Comparison of ENCODE assay signal across 13 cellular contexts in the genomic region with DNA sequence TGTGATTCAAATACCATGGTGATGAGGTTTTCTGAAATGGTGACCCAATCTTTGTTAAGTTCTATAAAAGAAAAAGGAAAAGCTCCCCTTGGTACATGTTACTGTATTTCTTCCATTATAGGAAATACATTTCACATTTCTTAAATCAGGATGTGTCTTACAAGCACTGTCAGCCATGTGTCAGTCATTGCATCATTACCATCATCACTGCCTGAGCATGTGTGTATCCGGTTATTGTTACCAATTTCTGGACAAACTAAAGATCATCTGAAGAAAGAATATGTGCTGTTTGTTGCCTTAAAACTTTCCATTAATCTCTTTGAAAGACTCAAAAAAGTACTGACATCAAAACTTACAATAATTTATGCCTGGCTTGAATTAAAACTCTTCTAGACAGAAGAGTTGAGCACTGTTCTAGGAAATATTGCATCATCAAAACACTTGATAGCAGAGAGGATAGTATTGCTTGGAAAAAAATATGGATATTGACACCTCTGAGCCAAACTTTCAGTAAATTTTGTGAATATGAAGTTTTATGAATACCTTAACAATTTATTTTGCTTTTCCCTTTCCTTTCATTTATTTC. TPM values are rescaled to one million over a fixed set of nuclear protein-coding genes. Genes with fewer than 3 reads are reported as not detected.
A peak's percentile ranks its signal among the peaks of the same experiment; 100 is the strongest.
DNase-seq lines count a peak whose midpoint lies in the region; ATAC-seq, FAIRE-seq and TF ChIP-seq lines count a peak whose summit lies in the region.
"Had no signal": no experiment of that assay in that cellular context is flagged by ENCODE, and none has a peak within 500 bp of the region (broad histone marks: within the 10 kb centered on the region; RNA-seq: fewer than 3 reads in every experiment).

No MANE protein-coding gene starts in this region.

- H3K4me1 ChIP-seq in HepG2 (ENCODE audit: insufficient read depth, low read length) (no peaks in the 10 kb centered on the region), right lobe of liver (no peaks in the 10 kb centered on the region), RWPE2 (ENCODE audit: insufficient read depth, poor library complexity, severe bottlenecking) (peaks cover 11% of the 10 kb centered on the region), OCI-LY7 (ENCODE audit: insufficient read depth, low read length, poor library complexity, severe bottlenecking) (peaks cover 14% of the 10 kb centered on the region)

- no peak for FAIRE-seq in HepG2 (lab: Jason Lieb, UNC)

- no peak for ATAC-seq in HepG2
- ATAC-seq in right lobe of liver: no peak
- peak; percentile 63; the same call in 2 of the 3 replicates for ATAC-seq in RWPE2 (ENCODE audit: low read depth)
- no peak for ATAC-seq in GM21515 (IDR thresholded peaks at IDR 0.05; ENCODE audit: unreplicated experiment)

- no peak overlapping the region for H3K9ac ChIP-seq in HepG2 (ENCODE audit: insufficient read depth, low read depth, low read length)
- H3K9ac ChIP-seq: BLaER1 had no signal

- POLR2A ChIA-PET in HepG2 (lab: Yijun Ruan, JAX) (no interaction called here), OCI-LY7 (lab: Charles Lee) (interaction anchor here (0.6 to 1.6 kb wide), 3 partner anchors 14 to 247 kb away, joined by 3 to 7 read pairs (median 4); no protein-coding TSS in a partner anchor)

- H3K27me3 Mint-ChIP-seq in nephron progenitor cell (ENCODE audit: low read depth, poor library complexity): no peaks in the 10 kb centered on the region
- H3K27me3 Mint-ChIP-seq: CD4-positive, alpha-beta memory T cell had no signal

- no peaks in the 10 kb centered on the region for H3K9me3 ChIP-seq in HepG2 (ENCODE audit: low read length)
- H3K9me3 ChIP-seq in right lobe of liver: no peaks in the 10 kb centered on the region
- peaks cover 3% of the 10 kb centered on the region for H3K9me3 ChIP-seq in RWPE2 (ENCODE audit: severe bottlenecking)
- no peaks in the 10 kb centered on the region for H3K9me3 ChIP-seq in OCI-LY7 (ENCODE audit: low read length)
- H3K9me3 ChIP-seq: BLaER1 had no signal

- H3K4me3 Mint-ChIP-seq in nephron progenitor cell: no peak overlapping the region
- H3K4me3 Mint-ChIP-seq: CD4-positive, alpha-beta memory T cell; HFFc6 had no signal

- H2AFZ ChIP-seq in HepG2 (ENCODE audit: low read length) (no peak overlapping the region), OCI-LY7 (ENCODE audit: low read length) (no peak overlapping the region)

- TF ChIP-seq EP300 in HepG2 (IDR thresholded peaks at IDR 0.05; ENCODE audit: low read depth in 2 of 2, low read length in 2 of 2): no peak
- no peak for TF ChIP-seq EP300 in HepG2 (CRISPR knock-in tag; IDR thresholded peaks at IDR 0.05; ENCODE audit: borderline replicate concordance)

- H3K4me3 ChIP-seq in HepG2 (replicated peaks in 1 of 3; ENCODE audit: insufficient read depth in 1 of 3, low read depth in 2 of 3, low read length in 3 of 3) (no peak overlapping the region), right lobe of liver (no peak overlapping the region), RWPE2 (ENCODE audit: severe bottlenecking) (no peak overlapping the region), epithelial cell of esophagus (ENCODE audit: low read length) (no peak overlapping the region), OCI-LY7 (ENCODE audit: low read depth, low read length, poor library complexity, severe bottlenecking) (no peak overlapping the region)
- H3K4me3 ChIP-seq: BLaER1 had no signal

- DNase-seq in HepG2 (ENCODE audit: low spot score) (no peak), right lobe of liver (no peak), RWPE2 (ENCODE audit: low spot score) (no peak), epithelial cell of esophagus (ENCODE audit: low read depth) (peak; percentile 75), OCI-LY7 (ENCODE audit: low spot score) (no peak), nephron progenitor cell (no peak)
- DNase-seq: Calu3, NCI-H1092 had no signal

- no peak overlapping the region for H3K27ac ChIP-seq in HepG2 (ENCODE audit: extremely low read length, insufficient read depth, low read length)
- no peak overlapping the region for H3K27ac ChIP-seq in right lobe of liver
- peak overlapping the region; percentile 29 for H3K27ac ChIP-seq in RWPE2 (ENCODE audit: poor library complexity, severe bottlenecking)
- H3K27ac ChIP-seq in OCI-LY7 (ENCODE audit: low read depth, low read length, poor library complexity, severe bottlenecking): no peak overlapping the region
- H3K27ac ChIP-seq: BLaER1, RWPE1 had no signal

- intact Hi-C loops in HepG2 (cut with micrococcal nuclease; ENCODE audit: unreplicated experiment): loop anchor here (1.0 to 5.0 kb wide), 4 partner anchors 30 to 360 kb away; no protein-coding TSS in a partner anchor
- intact Hi-C loops in right lobe of liver (cut with DNase I): no loop called here
- intact Hi-C loops in OCI-LY7 (cut with micrococcal nuclease; ENCODE audit: unreplicated experiment): loop anchor here (1.0 kb wide), 2 partner anchors 245 to 274 kb away; no protein-coding TSS in a partner anchor

- H3K9me3 Mint-ChIP-seq in nephron progenitor cell: peaks cover 10% of the 10 kb centered on the region
- H3K9me3 Mint-ChIP-seq: CD4-positive, alpha-beta memory T cell; HFFc6 had no signal

- TF ChIP-seq RAD21 in HepG2 (CRISPR knock-in tag; IDR thresholded peaks at IDR 0.05): no peak

- H3K36me3 Mint-ChIP-seq in nephron progenitor cell (ENCODE audit: low read depth): peaks cover 6% of the 10 kb centered on the region
- H3K36me3 Mint-ChIP-seq: CD4-positive, alpha-beta memory T cell had no signal

- H3K4me1 Mint-ChIP-seq in nephron progenitor cell: peaks cover 6% of the 10 kb centered on the region

- TF ChIP-seq CTCF in HepG2 (CRISPR knock-in tag; IDR thresholded peaks at IDR 0.05): no peak
- no peak for TF ChIP-seq CTCF in right lobe of liver (IDR thresholded peaks at IDR 0.05)
- TF ChIP-seq CTCF in RWPE2 (IDR thresholded peaks at IDR 0.05; ENCODE audit: poor library complexity, severe bottlenecking): no peak
- TF ChIP-seq CTCF in epithelial cell of esophagus (IDR thresholded peaks at IDR 0.05; ENCODE audit: insufficient read depth, low read depth, low read length, missing control alignments): no peak
- TF ChIP-seq CTCF in OCI-LY7 (conservative IDR thresholded peaks at IDR 0.05; ENCODE audit: low read length): no peak
- TF ChIP-seq CTCF in nephron progenitor cell (IDR thresholded peaks at IDR 0.05): no peak

- TF ChIP-seq POLR2A in HepG2 (IDR thresholded peaks at IDR 0.05; ENCODE audit: insufficient read depth in 1 of 2, low read depth in 2 of 2, low read length in 2 of 2): no peak
- no peak for TF ChIP-seq POLR2A in right lobe of liver (IDR thresholded peaks at IDR 0.05)

- no peaks in the 10 kb centered on the region for H3K79me2 ChIP-seq in HepG2 (ENCODE audit: insufficient read depth, low read length)
- H3K79me2 ChIP-seq in OCI-LY7 (ENCODE audit: insufficient read depth, low read depth, low read length): no peaks in the 10 kb centered on the region

- H4K20me1 ChIP-seq in HepG2 (ENCODE audit: insufficient read depth, low read length) (no peaks in the 10 kb centered on the region), OCI-LY7 (ENCODE audit: insufficient read depth, low read length) (no peaks in the 10 kb centered on the region; the same call in 1 of the 2 replicates)
- H4K20me1 ChIP-seq: BLaER1 had no signal

- 52% methylated on average over 1 of the region's 1 CpG for WGBS in HepG2 (ENCODE audit: low lambda C conversion rate)
- 62% methylated on average over 1 of the region's 1 CpG for WGBS in right lobe of liver (ENCODE audit: insufficient coverage, low coverage, low lambda C conversion rate, missing lambda C conversion rate)

- H3K27me3 ChIP-seq in HepG2 (ENCODE audit: control insufficient read depth in 1 of 2, insufficient read depth in 2 of 2, low read length in 2 of 2) (no peaks in the 10 kb centered on the region), right lobe of liver (no peaks in the 10 kb centered on the region), RWPE2 (ENCODE audit: insufficient read depth, poor library complexity, severe bottlenecking) (no peaks in the 10 kb centered on the region)
- H3K27me3 ChIP-seq: BLaER1 had no signal

- no peaks in the 10 kb centered on the region for H3K9me2 ChIP-seq in OCI-LY7 (ENCODE audit: insufficient read depth, low read length)

- BruUV-seq in HepG2 (replicated peaks; lab: Mats Ljungman, UMichigan) (no TSS peak), OCI-LY7 (replicated peaks; lab: Mats Ljungman, UMichigan) (no TSS peak)

- CTCF ChIA-PET in HepG2 (lab: Yijun Ruan, JAX; ENCODE audit: low intra/inter-chr PET ratio, low total read pairs): interaction anchor here (1.3 to 2.2 kb wide), 3 partner anchors 245 to 359 kb away, joined by 6 to 21 read pairs (median 10); no protein-coding TSS in a partner anchor
- CTCF ChIA-PET in OCI-LY7 (lab: Charles Lee; ENCODE audit: unreplicated experiment): interaction anchor here (0.6 kb wide), 1 partner anchor 285 kb away, joined by 3 read pairs; a partner anchor contains a TSS

- no peak overlapping the region for H3K27ac Mint-ChIP-seq in nephron progenitor cell
- H3K27ac Mint-ChIP-seq: CD4-positive, alpha-beta memory T cell; HFFc6 had no signal

- H3K36me3 ChIP-seq in HepG2 (replicated peaks in 1 of 2; ENCODE audit: control insufficient read depth in 1 of 2, insufficient read depth in 2 of 2, low read length in 2 of 2) (no peaks in the 10 kb centered on the region), right lobe of liver (no peaks in the 10 kb centered on the region), RWPE2 (ENCODE audit: low read depth) (no peaks in the 10 kb centered on the region), OCI-LY7 (ENCODE audit: insufficient read depth, low read length) (no peaks in the 10 kb centered on the region)
- H3K36me3 ChIP-seq: BLaER1 had no signal

- in situ Hi-C loops in HepG2 (cut with HindIII; ENCODE audit: extremely low pct_ligation_motif_present, low pct_unique_long_range_greater_than_20kb): loop anchor here (10.0 to 25.0 kb wide), 2 partner anchors 248 to 375 kb away; a partner anchor contains a TSS

- no peak overlapping the region for H3K4me2 ChIP-seq in HepG2 (ENCODE audit: low read depth, low read length)
- no peak overlapping the region for H3K4me2 ChIP-seq in OCI-LY7 (ENCODE audit: low read length)
- H3K4me2 ChIP-seq: BLaER1 had no signal

RNA-seq across cellular contexts. Expression of a gene that starts 7.1 kb away (rescaled TPM):
- 93.0 and 102 TPM in 2 replicates for total RNA-seq in HepG2 (2016; rRNA removed; fragmentation: Illumina TruSeq; extraction: Trizol)
- total RNA-seq in HepG2 (2016; cell fraction: cytosol; rRNA removed; fragmentation: Illumina TruSeq; extraction: Trizol; ENCODE audit: low read depth): 6.2 and 7.3 TPM in 2 replicates
- 86.9 and 96.9 TPM in 2 replicates for total RNA-seq in HepG2 (2016; cell fraction: insoluble cytoplasmic fraction; rRNA removed; fragmentation: Illumina TruSeq; extraction: Trizol)
- total RNA-seq in HepG2 (2016; cell fraction: membrane; rRNA removed; fragmentation: Illumina TruSeq; extraction: Trizol): 27.1 and 29.7 TPM in 2 replicates
- 43.2 and 44.5 TPM in 2 replicates for total RNA-seq in HepG2 (2016; cell fraction: nucleus; rRNA removed; fragmentation: Illumina TruSeq; extraction: Trizol)
- 28.3 and 33.0 TPM in 2 replicates for polyA plus RNA-seq in HepG2 (2011; rRNA removed)
- 20.4 and 29.5 TPM in 2 replicates for polyA plus RNA-seq in HepG2 (2011; cell fraction: cytosol; rRNA removed)
- 10.7 and 13.8 TPM in 2 replicates for polyA plus RNA-seq in HepG2 (2011; cell fraction: nucleus; rRNA removed)
- 34.7 and 37.0 TPM in 2 replicates for polyA plus RNA-seq in HepG2 (2012)
- polyA plus RNA-seq in HepG2 (2016; cell fraction: cytosol; fragmentation: Illumina TruSeq; extraction: Trizol; ENCODE audit: low read depth): 3.1 and 3.8 TPM in 2 replicates
- 70.1 and 81.8 TPM in 2 replicates for polyA plus RNA-seq in HepG2 (2016; cell fraction: insoluble cytoplasmic fraction; fragmentation: Illumina TruSeq; extraction: Trizol; ENCODE audit: low read depth)
- polyA plus RNA-seq in HepG2 (2016; cell fraction: membrane; fragmentation: Illumina TruSeq; extraction: Trizol; ENCODE audit: low read depth): 12.6 and 14.3 TPM in 2 replicates
- polyA plus RNA-seq in HepG2 (2016; cell fraction: nucleus; fragmentation: Illumina TruSeq; extraction: Trizol; ENCODE audit: insufficient read depth, low read depth): 43.9 and 44.2 TPM in 2 replicates
- polyA minus RNA-seq in HepG2 (2011; rRNA and poly(A)+ RNA removed; ENCODE audit: low replicate concordance): 96.9 and 99.6 TPM in 2 replicates
- 45.5 and 51.8 TPM in 2 replicates for polyA minus RNA-seq in HepG2 (2011; cell fraction: cytosol; rRNA and poly(A)+ RNA removed)
- polyA minus RNA-seq in HepG2 (2011; cell fraction: nucleus; rRNA and poly(A)+ RNA removed): 24.7 and 35.2 TPM in 2 replicates
- total RNA-seq in right lobe of liver: 10 to 100 TPM; 29.1 to 70.4 (median 50.9) TPM
- total RNA-seq in OCI-LY7 (2014; rRNA removed; shearing (Covaris generic)): 32.8 and 33.3 TPM in 2 replicates
- total RNA-seq in OCI-LY7 (2022): 50.3 and 55.3 TPM in 2 replicates

RNA-seq across cellular contexts. Expression of a gene that starts 33.0 kb away (rescaled TPM):
- total RNA-seq in HepG2 (2016; rRNA removed; fragmentation: Illumina TruSeq; extraction: Trizol): 19.7 and 24.0 TPM in 2 replicates
- total RNA-seq in HepG2 (2016; cell fraction: cytosol; rRNA removed; fragmentation: Illumina TruSeq; extraction: Trizol; ENCODE audit: low read depth): 1.1 TPM in 2 replicates
- 20.0 and 20.4 TPM in 2 replicates for total RNA-seq in HepG2 (2016; cell fraction: insoluble cytoplasmic fraction; rRNA removed; fragmentation: Illumina TruSeq; extraction: Trizol)
- 6.4 and 6.9 TPM in 2 replicates for total RNA-seq in HepG2 (2016; cell fraction: membrane; rRNA removed; fragmentation: Illumina TruSeq; extraction: Trizol)
- 18.6 and 19.0 TPM in 2 replicates for total RNA-seq in HepG2 (2016; cell fraction: nucleus; rRNA removed; fragmentation: Illumina TruSeq; extraction: Trizol)
- polyA plus RNA-seq in HepG2 (2011; rRNA removed): 18.0 and 20.4 TPM in 2 replicates
- 11.2 and 16.9 TPM in 2 replicates for polyA plus RNA-seq in HepG2 (2011; cell fraction: cytosol; rRNA removed)
- 25.8 and 34.6 TPM in 2 replicates for polyA plus RNA-seq in HepG2 (2011; cell fraction: nucleus; rRNA removed)
- 15.2 and 16.7 TPM in 2 replicates for polyA plus RNA-seq in HepG2 (2012)
- 0.89 and 0.94 TPM in 2 replicates for polyA plus RNA-seq in HepG2 (2016; cell fraction: cytosol; fragmentation: Illumina TruSeq; extraction: Trizol; ENCODE audit: low read depth)
- polyA plus RNA-seq in HepG2 (2016; cell fraction: insoluble cytoplasmic fraction; fragmentation: Illumina TruSeq; extraction: Trizol; ENCODE audit: low read depth): 27.8 and 29.9 TPM in 2 replicates
- 3.6 and 4.2 TPM in 2 replicates for polyA plus RNA-seq in HepG2 (2016; cell fraction: membrane; fragmentation: Illumina TruSeq; extraction: Trizol; ENCODE audit: low read depth)
- polyA plus RNA-seq in HepG2 (2016; cell fraction: nucleus; fragmentation: Illumina TruSeq; extraction: Trizol; ENCODE audit: insufficient read depth, low read depth): 31.9 and 32.8 TPM in 2 replicates
- polyA minus RNA-seq in HepG2 (2011; rRNA and poly(A)+ RNA removed; ENCODE audit: low replicate concordance): 11.2 and 20.8 TPM in 2 replicates
- polyA minus RNA-seq in HepG2 (2011; cell fraction: cytosol; rRNA and poly(A)+ RNA removed): 8.8 and 9.8 TPM in 2 replicates
- polyA minus RNA-seq in HepG2 (2011; cell fraction: nucleus; rRNA and poly(A)+ RNA removed): 11.8 and 15.0 TPM in 2 replicates
- 1 to 10 TPM; 2.7 to 8.5 (median 3.5) TPM for total RNA-seq in right lobe of liver
- total RNA-seq in OCI-LY7 (2014; rRNA removed; shearing (Covaris generic)): 12.6 and 14.8 TPM in 2 replicates
- total RNA-seq in OCI-LY7 (2022): 16.2 and 17.6 TPM in 2 replicates

Comparison
In these comparisons a context has a peak if more than half of its experiments do, and no peak if none do; other contexts are left out.
1. intact Hi-C loops: an anchor here in HepG2 (1.0 to 5.0 kb wide) and OCI-LY7 (1.0 kb wide); none called in right lobe of liver.